Comparison of ENCODE assay signal across 8 cellular contexts in genomic region chr2:95992520-95993272, GRCh38. TPM values are rescaled to one million over a fixed set of nuclear protein-coding genes. Genes with fewer than 3 reads are reported as not detected.
DNase-seq lines count a peak whose midpoint lies in the region; ATAC-seq and TF ChIP-seq lines count a peak whose summit lies in the region.
"Not testable (repeated sequence)": the region's sequence is repeated elsewhere in the genome, so short reads cannot be mapped to it uniquely, and the experiment has no call there.

No MANE protein-coding gene starts in this region.

- DNase-seq in MM.1S (peak; percentile 49), dermis blood vessel endothelial cell (peak; percentile 51), inferior parietal cortex (ENCODE audit: extremely low spot score) (peak; percentile 68), putamen (ENCODE audit: low spot score) (peak; percentile 39)
- peak; percentile 82 for DNase-seq in activated CD8-positive, alpha-beta memory T cell treated with anti-CD3 and anti-CD28 coated beads for 24 hours
- not testable (repeated sequence) for DNase-seq in vagina (ENCODE audit: extremely low spot score in 2 of 2)

- H3K36me3 ChIP-seq in MM.1S (replicated peaks; ENCODE audit: insufficient read depth, low read length); vagina: not testable (repeated sequence)

- H2AFZ ChIP-seq in MM.1S (ENCODE audit: low read length): peak overlapping the region; percentile 100

- not testable (repeated sequence) for TF ChIP-seq POLR2A in vagina (IDR thresholded peaks at IDR 0.05)

- not testable (repeated sequence) for H3K27me3 ChIP-seq in MM.1S (replicated peaks; ENCODE audit: insufficient read depth, low read length); vagina

- TF ChIP-seq CTCF in GM12872 (IDR thresholded peaks at IDR 0.05; ENCODE audit: insufficient read depth, low read depth, low read length) (peak; percentile 63; the same call in 2 of the 3 replicates), MM.1S (IDR thresholded peaks at IDR 0.05; ENCODE audit: low read length) (peak; percentile 66), vagina (IDR thresholded peaks at IDR 0.05) (peak; percentile 84 to 99 (median 96))

- peak overlapping the region; percentile 99 for H3K4me2 ChIP-seq in MM.1S (ENCODE audit: low read depth, low read length)

- H3F3A ChIP-seq in MM.1S (ENCODE audit: insufficient read depth, low read length): not testable (repeated sequence)

- not testable (repeated sequence) for H4K20me1 ChIP-seq in MM.1S (ENCODE audit: insufficient read depth, low read length)

- H3K9ac ChIP-seq in MM.1S (ENCODE audit: low read length): peak overlapping the region; percentile 92

- H3K27ac ChIP-seq in MM.1S (ENCODE audit: low read length): peak overlapping the region; percentile 79; the same call in 1 of the 2 replicates
- peak overlapping the region; percentile 94 for H3K27ac ChIP-seq in vagina

- peak; percentile 40 for ATAC-seq in HG02588 (IDR thresholded peaks at IDR 0.05; ENCODE audit: unreplicated experiment)

- not testable (repeated sequence) for H3K9me3 ChIP-seq in MM.1S (replicated peaks; ENCODE audit: insufficient read depth, low read length); vagina

- H3K79me2 ChIP-seq in MM.1S (ENCODE audit: low read length): not testable (repeated sequence)

- intact Hi-C loops in vagina (cut with DNase I): loop anchor here (5.0 kb wide), 1 partner anchor 125 kb away; the partner anchor contains the start of gene ADRA2B

- H3K9me2 ChIP-seq in MM.1S (replicated peaks; ENCODE audit: insufficient read depth, low read length): not testable (repeated sequence)

- peak overlapping the region; percentile 79 for H3K4me3 ChIP-seq in MM.1S (ENCODE audit: low read length)
- H3K4me3 ChIP-seq in vagina: peak overlapping the region; percentile 69 to 73

- H3K4me1 ChIP-seq in MM.1S (ENCODE audit: low read length); vagina: not testable (repeated sequence)

RNA-seq across cellular contexts. Expression of gene ANKRD36C, which starts 1.1 kb away (rescaled TPM):
- total RNA-seq in dermis blood vessel endothelial cell (38.0 and 56.8 TPM in 2 replicates), vagina (36.6 TPM)

RNA-seq across cellular contexts. Expression of gene GPAT2, which starts 42.0 kb away (rescaled TPM):
- total RNA-seq in dermis blood vessel endothelial cell: 5.6 and 30.9 TPM in 2 replicates
- total RNA-seq in vagina: 1.2 TPM
